Comparison of ENCODE assay signal across 34 cellular contexts in the genomic region with DNA sequence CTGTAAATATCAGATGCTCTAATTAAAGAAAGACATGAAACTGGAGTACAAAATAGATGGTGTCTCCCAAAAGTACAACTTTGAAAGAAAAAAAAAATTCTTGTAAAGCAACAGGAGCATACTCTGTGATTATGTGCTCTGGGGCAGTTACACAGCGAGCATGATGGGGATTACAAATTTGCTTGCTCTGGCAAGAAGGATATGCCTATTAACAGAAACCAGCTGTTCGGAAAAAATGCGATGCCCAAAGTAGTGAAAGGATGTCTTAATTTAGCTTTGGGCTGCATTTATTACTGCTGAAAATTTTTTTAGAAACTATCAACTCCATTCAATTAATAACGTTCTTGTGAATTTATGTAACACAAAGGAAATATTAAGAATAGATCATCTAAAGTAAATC.
"Had no signal": no experiment of that assay in that cellular context is flagged by ENCODE, and none has a peak within 500 bp of the region (broad histone marks: within the 10 kb centered on the region; RNA-seq: fewer than 3 reads in every experiment).

No MANE protein-coding gene starts in this region.

- H3K4me1 ChIP-seq: gastroesophageal sphincter had no signal

- H3K4me1 Mint-ChIP-seq: activated B cell treated with CpG ODN at 0.5 μM for 24 hours; activated CD4-positive, alpha-beta T cell treated with anti-CD3 and anti-CD28 coated beads, Interleukin-2, amount 10 ng/mL, durations not matched to agents 24 days and 14 days; activated CD8-positive, alpha-beta memory T cell treated with anti-CD3 and anti-CD28 coated beads, Interleukin-2, amount 10 ng/mL, durations not matched to agents 7 days and 5 days; activated T-helper 17 cell treated with anti-CD3 and anti-CD28 coated beads, Interleukin-2, amount 50 U/mL, for 72 hours; central memory CD8-positive, alpha-beta T cell; T-helper 17 cell had no signal

- ATAC-seq: activated CD4-positive, CD25-positive, alpha-beta regulatory T cell treated with anti-CD3 and anti-CD28 coated beads, Interleukin-2, amount 50 U/mL, for 24 hours; activated CD8-positive, alpha-beta memory T cell treated with anti-CD3 and anti-CD28 coated beads, Interleukin-2, amount 10 ng/mL, durations not matched to agents 7 days and 5 days; activated CD8-positive, alpha-beta T cell treated with anti-CD3 and anti-CD28 coated beads, Interleukin-2, amount 10 ng/mL, durations not matched to agents 7 days and 5 days; activated T-helper 17 cell treated with anti-CD3 and anti-CD28 coated beads, Interleukin-2, amount 50 U/mL, for 72 hours; esophagus mucosa; gastroesophageal sphincter; T-helper 17 cell had no signal

- H3K4me3 Mint-ChIP-seq: activated B cell treated with CpG ODN at 0.5 μM for 24 hours; activated CD4-positive, alpha-beta memory T cell treated with anti-CD3 and anti-CD28 coated beads for 36 hours; activated CD4-positive, alpha-beta T cell treated with anti-CD3 and anti-CD28 coated beads, Interleukin-2, amount 10 ng/mL, durations not matched to agents 24 days and 14 days; activated CD8-positive, alpha-beta memory T cell treated with anti-CD3 and anti-CD28 coated beads, Interleukin-2, amount 10 ng/mL, durations not matched to agents 7 days and 5 days; activated CD8-positive, alpha-beta T cell treated with anti-CD3 and anti-CD28 coated beads, Interleukin-2, amount 10 ng/mL, durations not matched to agents 7 days and 5 days; activated naive CD8-positive, alpha-beta T cell; activated T-cell treated with anti-CD3 and anti-CD28 coated beads, Interleukin-2, amount 50 U/mL, for 24 hours; activated T-helper 17 cell treated with anti-CD3 and anti-CD28 coated beads, Interleukin-2, amount 50 U/mL, for 72 hours; central memory CD8-positive, alpha-beta T cell; dendritic cell treated with granulocyte-macrophage colony-stimulating factor and Interleukin-4, amounts not matched to agents 40 ng/mL and 50 ng/mL, for 4 days; endodermal cell; T-helper 17 cell; T-helper 2 cell treated with Interferon-gamma antibody and Interleukin-4, amounts not matched to agents 5 μg/mL and 100 μg/mL, for 36 hours had no signal

- H3K27ac Mint-ChIP-seq: activated B cell treated with CpG ODN at 0.5 μM for 24 hours; activated CD4-positive, alpha-beta memory T cell treated with anti-CD3 and anti-CD28 coated beads for 36 hours; activated CD4-positive, alpha-beta T cell treated with anti-CD3 and anti-CD28 coated beads, Interleukin-2, amount 10 ng/mL, durations not matched to agents 24 days and 14 days; activated CD8-positive, alpha-beta memory T cell treated with anti-CD3 and anti-CD28 coated beads, Interleukin-2, amount 10 ng/mL, durations not matched to agents 7 days and 5 days; activated CD8-positive, alpha-beta T cell treated with anti-CD3 and anti-CD28 coated beads, Interleukin-2, amount 10 ng/mL, durations not matched to agents 7 days and 5 days; activated naive CD8-positive, alpha-beta T cell; activated T-cell treated with anti-CD3 and anti-CD28 coated beads, Interleukin-2, amount 50 U/mL, for 24 hours; activated T-helper 17 cell treated with anti-CD3 and anti-CD28 coated beads, Interleukin-2, amount 50 U/mL, for 72 hours; dendritic cell treated with granulocyte-macrophage colony-stimulating factor and Interleukin-4, amounts not matched to agents 40 ng/mL and 50 ng/mL, for 4 days; endodermal cell; T-helper 17 cell; T-helper 2 cell treated with Interferon-gamma antibody and Interleukin-4, amounts not matched to agents 5 μg/mL and 100 μg/mL, for 36 hours had no signal

- H3K4me3 ChIP-seq: coronary artery, dorsolateral prefrontal cortex, gastroesophageal sphincter had no signal

- H3K27ac ChIP-seq: brain microvascular endothelial cell, coronary artery, dorsolateral prefrontal cortex, gastroesophageal sphincter, WERI-Rb-1 had no signal

- H3K27me3 ChIP-seq: brain microvascular endothelial cell, gastroesophageal sphincter had no signal

- H3K36me3 ChIP-seq: brain microvascular endothelial cell, gastroesophageal sphincter, WERI-Rb-1 had no signal

- H3K36me3 Mint-ChIP-seq: activated CD4-positive, alpha-beta memory T cell treated with anti-CD3 and anti-CD28 coated beads for 36 hours; activated CD8-positive, alpha-beta memory T cell treated with anti-CD3 and anti-CD28 coated beads, Interleukin-2, amount 10 ng/mL, durations not matched to agents 7 days and 5 days; activated naive CD8-positive, alpha-beta T cell had no signal

- H3K9me3 ChIP-seq: gastroesophageal sphincter had no signal

- H3K27me3 Mint-ChIP-seq: activated B cell treated with CpG ODN at 0.5 μM for 24 hours; activated CD4-positive, alpha-beta T cell treated with anti-CD3 and anti-CD28 coated beads, Interleukin-2, amount 10 ng/mL, durations not matched to agents 24 days and 14 days; activated CD8-positive, alpha-beta memory T cell treated with anti-CD3 and anti-CD28 coated beads, Interleukin-2, amount 10 ng/mL, durations not matched to agents 7 days and 5 days; activated T-cell treated with anti-CD3 and anti-CD28 coated beads, Interleukin-2, amount 50 U/mL, for 24 hours; central memory CD8-positive, alpha-beta T cell; dendritic cell treated with granulocyte-macrophage colony-stimulating factor and Interleukin-4, amounts not matched to agents 40 ng/mL and 50 ng/mL, for 4 days had no signal

- H3K9me3 Mint-ChIP-seq: activated B cell treated with CpG ODN at 0.5 μM for 24 hours; activated CD4-positive, alpha-beta memory T cell treated with anti-CD3 and anti-CD28 coated beads for 36 hours; activated CD4-positive, alpha-beta T cell treated with anti-CD3 and anti-CD28 coated beads, Interleukin-2, amount 10 ng/mL, durations not matched to agents 24 days and 14 days; activated T-cell treated with anti-CD3 and anti-CD28 coated beads, Interleukin-2, amount 50 U/mL, for 24 hours; activated T-helper 17 cell treated with anti-CD3 and anti-CD28 coated beads, Interleukin-2, amount 50 U/mL, for 72 hours; central memory CD8-positive, alpha-beta T cell; dendritic cell treated with granulocyte-macrophage colony-stimulating factor and Interleukin-4, amounts not matched to agents 40 ng/mL and 50 ng/mL, for 4 days; endodermal cell; T-helper 2 cell treated with Interferon-gamma antibody and Interleukin-4, amounts not matched to agents 5 μg/mL and 100 μg/mL, for 36 hours had no signal

- FAIRE-seq: astrocyte, bronchial epithelial cell had no signal

- DNase-seq: activated B cell treated with CpG ODN at 0.5 μM for 24 hours; activated CD4-positive, alpha-beta memory T cell treated with anti-CD3 and anti-CD28 coated beads for 36 hours; activated CD4-positive, alpha-beta T cell treated with anti-CD3 and anti-CD28 coated beads, Interleukin-2, amount 10 ng/mL, durations not matched to agents 24 days and 14 days; activated CD8-positive, alpha-beta memory T cell treated with anti-CD3 and anti-CD28 coated beads, Interleukin-2, amount 10 ng/mL, durations not matched to agents 7 days and 5 days; activated CD8-positive, alpha-beta memory T cell treated with anti-CD3 and anti-CD28 coated beads, Interleukin-2, amount 50 U/mL, for 48 hours; activated CD8-positive, alpha-beta T cell treated with anti-CD3 and anti-CD28 coated beads, Interleukin-2, amount 10 ng/mL, durations not matched to agents 7 days and 5 days; activated effector memory CD4-positive, alpha-beta T cell treated with Interleukin-2 at 50 U/mL for 16 hours; activated gamma-delta T cell treated with Interleukin-2 at 50 U/mL for 16 hours; activated naive CD4-positive, alpha-beta T cell treated with anti-CD3 and anti-CD28 coated beads, Interleukin-2, amount 50 U/mL, for 16 hours; activated naive CD4-positive, alpha-beta T cell treated with Interleukin-2 at 50 U/mL for 16 hours; activated T-cell treated with anti-CD3 and anti-CD28 coated beads for 4 hours; activated T-cell treated with anti-CD3 and anti-CD28 coated beads, Interleukin-2, amount 50 U/mL, for 24 hours; amniotic stem cell; anterior cingulate cortex; brain microvascular endothelial cell; dorsolateral prefrontal cortex; effector memory CD4-positive, alpha-beta T cell; endodermal cell; foreskin melanocyte; T-helper 1 cell; T-helper 17 cell; T1000; WERI-Rb-1 had no signal
